16 cellular contexts compared by ENCODE assay signal in genomic region chr10:6748981-6749630, GRCh38.
DNase-seq lines count a peak whose midpoint lies in the region; ATAC-seq lines count a peak whose summit lies in the region.
"Had no signal": no experiment of that assay in that cellular context is flagged by ENCODE, and none has a peak within 500 bp of the region (broad histone marks: within the 10 kb centered on the region; RNA-seq: fewer than 3 reads in every experiment).

No MANE protein-coding gene starts in this region.

- no peaks in the 10 kb centered on the region for H3K9me3 ChIP-seq in esophagus (ENCODE audit: control insufficient read depth in 2 of 2, insufficient read depth in 1 of 2, low read depth in 1 of 2, low read length in 1 of 2)
- H3K9me3 ChIP-seq: colonic mucosa, right lobe of liver had no signal

- peaks cover 4% of the 10 kb centered on the region for H3K9me3 Mint-ChIP-seq in stimulated activated effector memory CD8-positive, alpha-beta T cell treated with anti-CD3 and anti-CD28 coated beads, Interleukin-12 subunit alpha, Interleukin-12 subunit beta, amount 100 ng/mL, for 72 hours
- H3K9me3 Mint-ChIP-seq: activated naive CD4-positive, alpha-beta T cell treated with anti-CD3 and anti-CD28 coated beads, Interleukin-2, amount 10 ng/mL, durations not matched to agents 7 days and 5 days had no signal

- peak; percentile 60 for DNase-seq in GM03348 (ENCODE audit: low spot score)
- DNase-seq in RPMI7951 (ENCODE audit: low read depth): peak; percentile 65
- peak; percentile 85 for DNase-seq in renal cortical epithelial cell (ENCODE audit: low read depth)
- DNase-seq in inferior parietal cortex (ENCODE audit: extremely low spot score): no peak
- no peak for DNase-seq in stimulated activated CD4-positive, alpha-beta T cell treated with anti-CD3 and anti-CD28 coated beads, Interleukin-2, amount 100 ng/mL, for 48 hours
- no peak for DNase-seq in stimulated activated effector memory CD8-positive, alpha-beta T cell treated with anti-CD3 and anti-CD28 coated beads, Interleukin-12 subunit alpha, Interleukin-12 subunit beta, amount 100 ng/mL, for 72 hours (ENCODE audit: low spot score in 2 of 2)
- DNase-seq: activated naive CD4-positive, alpha-beta T cell treated with anti-CD3 and anti-CD28 coated beads, Interleukin-2, amount 10 ng/mL, durations not matched to agents 7 days and 5 days; CD8-positive, alpha-beta T cell; colonic mucosa; NCI-H1436; NCI-H526; right lobe of liver had no signal

- H3K4me3 ChIP-seq in esophagus (ENCODE audit: low read depth in 1 of 2, low read length in 2 of 2): no peak overlapping the region
- H3K4me3 ChIP-seq: colonic mucosa, right lobe of liver had no signal

- no peaks in the 10 kb centered on the region for H3K4me1 Mint-ChIP-seq in stimulated activated effector memory CD8-positive, alpha-beta T cell treated with anti-CD3 and anti-CD28 coated beads, Interleukin-12 subunit alpha, Interleukin-12 subunit beta, amount 100 ng/mL, for 72 hours
- H3K4me1 Mint-ChIP-seq: activated naive CD4-positive, alpha-beta T cell treated with anti-CD3 and anti-CD28 coated beads, Interleukin-2, amount 10 ng/mL, durations not matched to agents 7 days and 5 days had no signal

- no peak overlapping the region for H3K4me3 Mint-ChIP-seq in stimulated activated effector memory CD8-positive, alpha-beta T cell treated with anti-CD3 and anti-CD28 coated beads, Interleukin-12 subunit alpha, Interleukin-12 subunit beta, amount 100 ng/mL, for 72 hours
- H3K4me3 Mint-ChIP-seq: activated naive CD4-positive, alpha-beta T cell treated with anti-CD3 and anti-CD28 coated beads, Interleukin-2, amount 10 ng/mL, durations not matched to agents 7 days and 5 days; CD8-positive, alpha-beta T cell; nephron had no signal

- H3K27ac ChIP-seq in esophagus (ENCODE audit: low read depth in 2 of 2, low read length in 1 of 2): peak overlapping the region; percentile 34 to 71
- H3K27ac ChIP-seq: colonic mucosa, right lobe of liver had no signal

- H3K27me3 ChIP-seq in esophagus (ENCODE audit: control insufficient read depth in 1 of 2, insufficient read depth in 2 of 2, low read length in 2 of 2): no peaks in the 10 kb centered on the region
- H3K27me3 ChIP-seq: colonic mucosa, right lobe of liver had no signal

- no peaks in the 10 kb centered on the region for H3K36me3 ChIP-seq in esophagus (ENCODE audit: control insufficient read depth in 2 of 2, insufficient read depth in 2 of 2, low read length in 1 of 2)
- H3K36me3 ChIP-seq: colonic mucosa, right lobe of liver had no signal

- H3K27ac Mint-ChIP-seq in stimulated activated effector memory CD8-positive, alpha-beta T cell treated with anti-CD3 and anti-CD28 coated beads, Interleukin-12 subunit alpha, Interleukin-12 subunit beta, amount 100 ng/mL, for 72 hours: no peak overlapping the region
- H3K27ac Mint-ChIP-seq: activated naive CD4-positive, alpha-beta T cell treated with anti-CD3 and anti-CD28 coated beads, Interleukin-2, amount 10 ng/mL, durations not matched to agents 7 days and 5 days; CD8-positive, alpha-beta T cell; nephron had no signal

- H3K4me1 ChIP-seq in esophagus (ENCODE audit: control insufficient read depth in 2 of 2, insufficient read depth in 2 of 2, low read length in 1 of 2): peaks cover 4% of the 10 kb centered on the region in 2 donors
- H3K4me1 ChIP-seq: colonic mucosa, right lobe of liver had no signal

- no peak for ATAC-seq in HG03460 (IDR thresholded peaks at IDR 0.05; ENCODE audit: unreplicated experiment)
- no peak for ATAC-seq in stimulated activated effector memory CD8-positive, alpha-beta T cell treated with anti-CD3 and anti-CD28 coated beads, Interleukin-12 subunit alpha, Interleukin-12 subunit beta, amount 100 ng/mL, for 72 hours
- ATAC-seq: CD8-positive, alpha-beta T cell; HepG2; right lobe of liver had no signal

- 42 to 47% methylated on average over 5 of the region's 5 CpGs for WGBS in esophagus, 2 donors

- H3K36me3 Mint-ChIP-seq in stimulated activated effector memory CD8-positive, alpha-beta T cell treated with anti-CD3 and anti-CD28 coated beads, Interleukin-12 subunit alpha, Interleukin-12 subunit beta, amount 100 ng/mL, for 72 hours: no peaks in the 10 kb centered on the region
- H3K36me3 Mint-ChIP-seq: activated naive CD4-positive, alpha-beta T cell treated with anti-CD3 and anti-CD28 coated beads, Interleukin-2, amount 10 ng/mL, durations not matched to agents 7 days and 5 days; CD8-positive, alpha-beta T cell had no signal

Comparison
In these comparisons a context has a peak if more than half of its experiments do, and no peak if none do; other contexts are left out.
1. DNase-seq: peak in GM03348 (single experiment), RPMI7951 (single experiment) and renal cortical epithelial cell (single experiment); none in inferior parietal cortex (single experiment), stimulated activated CD4-positive, alpha-beta T cell treated with anti-CD3 and anti-CD28 coated beads, Interleukin-2, amount 100 ng/mL, for 48 hours (0 of 2) and stimulated activated effector memory CD8-positive, alpha-beta T cell treated with anti-CD3 and anti-CD28 coated beads, Interleukin-12 subunit alpha, Interleukin-12 subunit beta, amount 100 ng/mL, for 72 hours (0 of 2).